23 cellular contexts compared by ENCODE assay signal in the genomic region with DNA sequence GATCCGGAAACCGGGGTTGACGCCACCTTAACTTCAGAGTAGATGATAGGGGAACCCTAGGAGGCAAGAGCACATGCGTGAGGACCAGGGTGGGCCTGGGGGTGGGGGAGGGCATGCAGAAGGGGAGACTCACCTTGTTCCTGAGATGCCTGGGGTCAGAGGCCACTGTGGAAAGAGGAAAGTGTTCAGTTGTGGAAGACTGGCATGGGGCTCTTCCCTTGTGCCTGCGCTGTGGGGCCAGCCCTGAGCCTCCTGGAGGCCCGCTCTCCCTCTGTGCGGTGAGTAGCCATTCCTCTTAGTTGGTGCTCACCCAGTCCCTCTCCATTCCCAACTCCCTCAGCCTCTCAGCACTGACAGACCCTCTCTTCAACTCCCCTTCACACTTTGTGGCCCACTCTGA. TPM values are rescaled to one million over a fixed set of nuclear protein-coding genes. Genes with fewer than 3 reads are reported as not detected.
"Had no signal": no experiment of that assay in that cellular context is flagged by ENCODE, and none has a peak within 500 bp of the region (broad histone marks: within the 10 kb centered on the region; RNA-seq: fewer than 3 reads in every experiment).

No MANE protein-coding gene starts in this region.

- DNase-seq: KBM-7, NCI-H1092 treated with DMSO at 0.1 percent for 48 hours, NCI-H1436, NCI-H187, NCI-H2029, NCI-H2081 treated with DMSO at 0.1 percent for 48 hours, NCI-H2171, NCI-H226, NCI-H446, NCI-H510A, NCI-H524 treated with DMSO at 0.1 percent for 48 hours, NCI-H69, NCI-H774, PC-3, SHP77, SK-N-SH had no signal

- H3K9ac ChIP-seq: SK-N-SH had no signal

- H3K4me3 Mint-ChIP-seq: IgD-negative memory B cell had no signal

- H3K4me2 ChIP-seq: SK-N-SH had no signal

- H3K9me2 ChIP-seq: SK-N-SH had no signal

- H3K9me3 ChIP-seq: SK-N-SH had no signal

- H3K27ac ChIP-seq: HL-60, RWPE1 had no signal

- ATAC-seq: Panc1, PC-3 had no signal

- H3K9me3 Mint-ChIP-seq: IgD-negative memory B cell had no signal

- H3K27ac Mint-ChIP-seq: IgD-negative memory B cell had no signal

- H3K27me3 Mint-ChIP-seq: IgD-negative memory B cell had no signal

RNA-seq across cellular contexts. Expression of gene FCRL5, which starts 36.6 kb away (rescaled TPM):
- total RNA-seq: LHCN-M2, MCF 10A, PC-3, SK-MEL-5 had no signal
